14 cellular contexts compared by ENCODE assay signal in the genomic region with DNA sequence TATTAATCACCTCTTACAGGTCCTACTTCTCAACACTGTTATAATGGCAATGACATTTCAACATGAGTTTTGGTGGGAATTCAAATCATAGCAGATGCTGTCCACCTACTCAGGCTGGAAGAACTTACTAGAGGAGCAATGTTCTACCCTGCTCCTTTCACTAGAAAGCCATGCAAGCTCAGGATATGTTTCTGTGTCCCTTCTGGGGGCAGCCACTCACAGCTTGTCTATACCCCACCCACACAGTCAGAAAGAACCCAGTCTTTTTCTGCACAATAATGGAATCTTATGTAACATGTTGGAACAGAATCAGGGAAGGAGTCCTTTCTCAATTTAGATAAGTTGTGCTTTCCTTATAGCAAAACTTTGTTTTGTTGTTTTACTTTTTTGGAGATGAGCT.
"Had no signal": no experiment of that assay in that cellular context is flagged by ENCODE, and none has a peak within 500 bp of the region (broad histone marks: within the 10 kb centered on the region; RNA-seq: fewer than 3 reads in every experiment).

No MANE protein-coding gene starts in this region.

- H3K4me1 Mint-ChIP-seq: immature natural killer cell had no signal

- H3K9me3 Mint-ChIP-seq: effector memory CD8-positive, alpha-beta T cell; endodermal cell had no signal

- H3K27ac Mint-ChIP-seq: effector memory CD8-positive, alpha-beta T cell; endodermal cell; immature natural killer cell had no signal

- DNase-seq: dermis blood vessel endothelial cell; effector CD4-positive, alpha-beta T cell; effector memory CD8-positive, alpha-beta T cell; endodermal cell; foreskin keratinocyte; heart left ventricle; hypothalamus; immature natural killer cell; left cardiac atrium; left lung; left ventricle myocardium superior; lower lobe of right lung; mesenchymal stem cell; midbrain had no signal

- H3K4me3 Mint-ChIP-seq: effector memory CD8-positive, alpha-beta T cell; endodermal cell; immature natural killer cell had no signal
